In genomic region chr12:9351136-9351535, GRCh38 we compare ENCODE assay signal across 1 cellular context.
A peak's percentile ranks its signal among the peaks of the same experiment; 100 is the strongest.
TF ChIP-seq lines count a peak whose summit lies in the region.

No MANE protein-coding gene starts in this region.

TF ChIP-seq in HepG2, 621 proteins besides CTCF, POLR2A, EP300 and RAD21 (continued from another document and continues in another):
- no peak for TF ChIP-seq CENPT (CRISPR knock-in tag; IDR thresholded peaks at IDR 0.05; ENCODE audit: low read depth)
- TF ChIP-seq ZNF615 (CRISPR knock-in tag; IDR thresholded peaks at IDR 0.05; ENCODE audit: borderline replicate concordance) = no peak
- no peak for TF ChIP-seq PITX1 (CRISPR knock-in tag; IDR thresholded peaks at IDR 0.05)
- TF ChIP-seq THAP7 (CRISPR knock-in tag; IDR thresholded peaks at IDR 0.05) = no peak
- TF ChIP-seq SRSF1 (optimal IDR thresholded peaks at IDR 0.05; ENCODE audit: low read depth, low read length) = no peak
- TF ChIP-seq LRRFIP1 (CRISPR knock-in tag; conservative IDR thresholded peaks at IDR 0.05) = no peak
- no peak for TF ChIP-seq RARA (CRISPR knock-in tag; IDR thresholded peaks at IDR 0.05)
- TF ChIP-seq ZKSCAN8 (CRISPR knock-in tag; IDR thresholded peaks at IDR 0.05; ENCODE audit: borderline replicate concordance) = no peak
- TF ChIP-seq ZNF20 (CRISPR knock-in tag; IDR thresholded peaks at IDR 0.05) = no peak
- peak; percentile 43 for TF ChIP-seq MED1 (CRISPR knock-in tag; IDR thresholded peaks at IDR 0.05)
- TF ChIP-seq SIX1 (CRISPR knock-in tag; IDR thresholded peaks at IDR 0.05; ENCODE audit: borderline replicate concordance) = peak; percentile 61; the same call in 1 of the 2 replicates
- no peak for TF ChIP-seq BCL6 (CRISPR knock-in tag; IDR thresholded peaks at IDR 0.05)
- TF ChIP-seq ZMYM3 (CRISPR knock-in tag; IDR thresholded peaks at IDR 0.05) = peak; percentile 74; the same call in 1 of the 2 replicates
- TF ChIP-seq JUNB (CRISPR knock-in tag; IDR thresholded peaks at IDR 0.05; ENCODE audit: borderline replicate concordance) = no peak
- no peak for TF ChIP-seq GPBP1L1 (CRISPR knock-in tag; IDR thresholded peaks at IDR 0.05)
- no peak for TF ChIP-seq NCOR1 (IDR thresholded peaks at IDR 0.05; ENCODE audit: borderline replicate concordance, low read length)
- TF ChIP-seq ZNF468 (CRISPR knock-in tag; IDR thresholded peaks at IDR 0.05) = no peak
- TF ChIP-seq ZNF619 (CRISPR knock-in tag; IDR thresholded peaks at IDR 0.05) = no peak
- peak; percentile 28; the same call in 1 of the 2 replicates for TF ChIP-seq ZNF292 (CRISPR knock-in tag; IDR thresholded peaks at IDR 0.05; ENCODE audit: borderline replicate concordance, low read depth)
- TF ChIP-seq NPAS2 (CRISPR knock-in tag; IDR thresholded peaks at IDR 0.05; ENCODE audit: borderline replicate concordance) = no peak
- no peak for TF ChIP-seq ZNF788 (CRISPR knock-in tag; IDR thresholded peaks at IDR 0.05; ENCODE audit: borderline replicate concordance)
- TF ChIP-seq, protein P1, sequence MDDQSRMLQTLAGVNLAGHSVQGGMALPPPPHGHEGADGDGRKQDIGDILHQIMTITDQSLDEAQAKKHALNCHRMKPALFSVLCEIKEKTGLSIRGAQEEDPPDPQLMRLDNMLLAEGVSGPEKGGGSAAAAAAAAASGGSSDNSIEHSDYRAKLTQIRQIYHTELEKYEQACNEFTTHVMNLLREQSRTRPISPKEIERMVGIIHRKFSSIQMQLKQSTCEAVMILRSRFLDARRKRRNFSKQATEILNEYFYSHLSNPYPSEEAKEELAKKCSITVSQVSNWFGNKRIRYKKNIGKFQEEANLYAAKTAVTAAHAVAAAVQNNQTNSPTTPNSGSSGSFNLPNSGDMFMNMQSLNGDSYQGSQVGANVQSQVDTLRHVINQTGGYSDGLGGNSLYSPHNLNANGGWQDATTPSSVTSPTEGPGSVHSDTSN (CRISPR knock-in tag; IDR thresholded peaks at IDR 0.05; ENCODE audit: borderline replicate concordance) = no peak
- TF ChIP-seq ZNF343 (CRISPR knock-in tag; IDR thresholded peaks at IDR 0.05) = no peak
- TF ChIP-seq ZNF503 (CRISPR knock-in tag; IDR thresholded peaks at IDR 0.05) = no peak
- TF ChIP-seq, protein P2, sequence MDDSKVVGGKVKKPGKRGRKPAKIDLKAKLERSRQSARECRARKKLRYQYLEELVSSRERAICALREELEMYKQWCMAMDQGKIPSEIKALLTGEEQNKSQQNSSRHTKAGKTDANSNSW (CRISPR knock-in tag; IDR thresholded peaks at IDR 0.05; ENCODE audit: borderline replicate concordance) = no peak
- TF ChIP-seq, protein P3, sequence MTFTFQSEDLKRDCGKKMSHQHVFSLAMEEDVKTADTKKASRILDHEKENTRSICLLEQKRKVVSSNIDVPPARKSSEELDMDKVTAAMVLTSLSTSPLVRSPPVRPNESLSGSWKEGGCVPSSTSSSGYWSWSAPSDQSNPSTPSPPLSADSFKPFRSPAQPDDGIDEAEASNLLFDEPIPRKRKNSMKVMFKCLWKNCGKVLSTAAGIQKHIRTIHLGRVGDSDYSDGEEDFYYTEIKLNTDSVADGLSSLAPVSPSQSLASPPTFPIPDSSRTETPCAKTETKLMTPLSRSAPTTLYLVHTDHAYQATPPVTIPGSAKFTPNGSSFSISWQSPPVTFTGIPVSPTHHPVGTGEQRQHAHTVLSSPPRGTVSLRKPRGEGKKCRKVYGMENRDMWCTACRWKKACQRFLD (CRISPR knock-in tag; IDR thresholded peaks at IDR 0.05; ENCODE audit: borderline replicate concordance) = no peak
- TF ChIP-seq ZNF629 (CRISPR knock-in tag; conservative IDR thresholded peaks at IDR 0.05) = no peak
- no peak for TF ChIP-seq EED (CRISPR knock-in tag; IDR thresholded peaks at IDR 0.05)
- TF ChIP-seq, protein P4, sequence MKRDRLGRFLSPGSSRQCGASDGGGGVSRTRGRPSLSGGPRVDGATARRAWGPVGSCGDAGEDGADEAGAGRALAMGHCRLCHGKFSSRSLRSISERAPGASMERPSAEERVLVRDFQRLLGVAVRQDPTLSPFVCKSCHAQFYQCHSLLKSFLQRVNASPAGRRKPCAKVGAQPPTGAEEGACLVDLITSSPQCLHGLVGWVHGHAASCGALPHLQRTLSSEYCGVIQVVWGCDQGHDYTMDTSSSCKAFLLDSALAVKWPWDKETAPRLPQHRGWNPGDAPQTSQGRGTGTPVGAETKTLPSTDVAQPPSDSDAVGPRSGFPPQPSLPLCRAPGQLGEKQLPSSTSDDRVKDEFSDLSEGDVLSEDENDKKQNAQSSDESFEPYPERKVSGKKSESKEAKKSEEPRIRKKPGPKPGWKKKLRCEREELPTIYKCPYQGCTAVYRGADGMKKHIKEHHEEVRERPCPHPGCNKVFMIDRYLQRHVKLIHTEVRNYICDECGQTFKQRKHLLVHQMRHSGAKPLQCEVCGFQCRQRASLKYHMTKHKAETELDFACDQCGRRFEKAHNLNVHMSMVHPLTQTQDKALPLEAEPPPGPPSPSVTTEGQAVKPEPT (CRISPR knock-in tag; IDR thresholded peaks at IDR 0.05; ENCODE audit: low read depth) = no peak
- TF ChIP-seq KLF16 (CRISPR knock-in tag; IDR thresholded peaks at IDR 0.05) = no peak
- TF ChIP-seq CC2D1A (CRISPR knock-in tag; IDR thresholded peaks at IDR 0.05) = no peak
- no peak for TF ChIP-seq AGO2 (optimal IDR thresholded peaks at IDR 0.05; ENCODE audit: low read depth, low read length)
- no peak for TF ChIP-seq IRF9 (CRISPR knock-in tag; IDR thresholded peaks at IDR 0.05; ENCODE audit: borderline replicate concordance)
- TF ChIP-seq FOXP4 (CRISPR knock-in tag; IDR thresholded peaks at IDR 0.05) = no peak
- no peak for TF ChIP-seq DRAP1 (CRISPR knock-in tag; IDR thresholded peaks at IDR 0.05)
- TF ChIP-seq POLR2AphosphoS2 (IDR thresholded peaks at IDR 0.05; ENCODE audit: low read depth, low read length) = no peak
- peak; percentile 49 for TF ChIP-seq CEBPG (CRISPR knock-in tag; IDR thresholded peaks at IDR 0.05)
- peak; percentile 49; the same call in 1 of the 2 replicates for TF ChIP-seq ZNF121 (CRISPR knock-in tag; IDR thresholded peaks at IDR 0.05)
- no peak for TF ChIP-seq SSRP1 (CRISPR knock-in tag; IDR thresholded peaks at IDR 0.05)
- no peak for TF ChIP-seq ZNF430 (CRISPR knock-in tag; IDR thresholded peaks at IDR 0.05)
- no peak for TF ChIP-seq ZNF230 (CRISPR knock-in tag; IDR thresholded peaks at IDR 0.05)
- TF ChIP-seq ZNF7 (CRISPR knock-in tag; IDR thresholded peaks at IDR 0.05) = no peak
- TF ChIP-seq ZNF10 (CRISPR knock-in tag; IDR thresholded peaks at IDR 0.05; ENCODE audit: borderline replicate concordance, low read depth) = no peak
- TF ChIP-seq, protein P5, sequence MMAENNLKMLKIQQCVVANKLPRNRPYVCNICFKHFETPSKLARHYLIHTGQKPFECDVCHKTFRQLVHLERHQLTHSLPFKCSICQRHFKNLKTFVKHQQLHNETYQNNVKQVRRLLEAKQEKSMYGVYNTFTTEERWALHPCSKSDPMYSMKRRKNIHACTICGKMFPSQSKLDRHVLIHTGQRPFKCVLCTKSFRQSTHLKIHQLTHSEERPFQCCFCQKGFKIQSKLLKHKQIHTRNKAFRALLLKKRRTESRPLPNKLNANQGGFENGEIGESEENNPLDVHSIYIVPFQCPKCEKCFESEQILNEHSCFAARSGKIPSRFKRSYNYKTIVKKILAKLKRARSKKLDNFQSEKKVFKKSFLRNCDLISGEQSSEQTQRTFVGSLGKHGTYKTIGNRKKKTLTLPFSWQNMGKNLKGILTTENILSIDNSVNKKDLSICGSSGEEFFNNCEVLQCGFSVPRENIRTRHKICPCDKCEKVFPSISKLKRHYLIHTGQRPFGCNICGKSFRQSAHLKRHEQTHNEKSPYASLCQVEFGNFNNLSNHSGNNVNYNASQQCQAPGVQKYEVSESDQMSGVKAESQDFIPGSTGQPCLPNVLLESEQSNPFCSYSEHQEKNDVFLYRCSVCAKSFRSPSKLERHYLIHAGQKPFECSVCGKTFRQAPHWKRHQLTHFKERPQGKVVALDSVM (CRISPR knock-in tag; IDR thresholded peaks at IDR 0.05) = peak; percentile 98
- TF ChIP-seq ZKSCAN5 (CRISPR knock-in tag; IDR thresholded peaks at IDR 0.05) = 0 out of 2 replicates have a peak, but pooled peaks have one; percentile 56
- no peak for TF ChIP-seq ZNF331 (CRISPR knock-in tag; IDR thresholded peaks at IDR 0.05)
- TF ChIP-seq ZBTB21 (CRISPR knock-in tag; IDR thresholded peaks at IDR 0.05) = no peak
- no peak for TF ChIP-seq ZNF18 (CRISPR knock-in tag; IDR thresholded peaks at IDR 0.05; ENCODE audit: insufficient replicate concordance)
- TF ChIP-seq ZMYM4 (CRISPR knock-in tag; IDR thresholded peaks at IDR 0.05) = 0 out of 2 replicates have a peak, but pooled peaks have one; percentile 23
- peak; percentile 76 for TF ChIP-seq HNF4A (CRISPR knock-in tag; IDR thresholded peaks at IDR 0.05)
